ENCODE assay signal across 5 cellular contexts in genomic region chr19:2643123-2643737, GRCh38. TPM values are rescaled to one million over a fixed set of nuclear protein-coding genes. Genes with fewer than 3 reads are reported as not detected.
DNase-seq lines count a peak whose midpoint lies in the region; FAIRE-seq and TF ChIP-seq lines count a peak whose summit lies in the region.
"Not testable (repeated sequence)": the region's sequence is repeated elsewhere in the genome, so short reads cannot be mapped to it uniquely, and the experiment has no call there.

No MANE protein-coding gene starts in this region.

- H3K9me3 ChIP-seq in BLaER1 treated with 17β-estradiol and CSF1 and Interleukin-3, amounts not matched to agents 10 nM and 100 nM (replicated peaks in 1 of 11); kidney (ENCODE audit: control insufficient read depth in 1 of 2, low read length in 2 of 2); testis: not testable (repeated sequence)

- H3K4me3 ChIP-seq in BLaER1 treated with 17β-estradiol and CSF1 and Interleukin-3, amounts not matched to agents 10 nM and 100 nM; bronchial epithelial cell (ENCODE audit: low read depth, low read length); kidney (ENCODE audit: low read length in 2 of 2): not testable (repeated sequence)
- peak overlapping the region; percentile 24 to 29 for H3K4me3 ChIP-seq in testis

- peaks cover 18 to 82% (median 69%) of the 10 kb centered on the region in 10 experiments for H3K4me1 ChIP-seq in BLaER1 treated with 17β-estradiol and CSF1 and Interleukin-3, amounts not matched to agents 10 nM and 100 nM
- H3K4me1 ChIP-seq in kidney (ENCODE audit: control insufficient read depth in 1 of 2, insufficient read depth in 1 of 2, low read depth in 1 of 2, low read length in 2 of 2); testis: not testable (repeated sequence)

- not testable (repeated sequence) for H3K27me3 ChIP-seq in BLaER1 treated with 17β-estradiol and CSF1 and Interleukin-3, amounts not matched to agents 10 nM and 100 nM; bronchial epithelial cell (ENCODE audit: control insufficient read depth, insufficient read depth, low read length); testis

- not testable (repeated sequence) for DNase-seq in bronchial epithelial cell (ENCODE audit: low read depth); testis
- DNase-seq in kidney: peak; percentile 34

- peak; percentile 94 for FAIRE-seq in bronchial epithelial cell (lab: Jason Lieb, UNC)
- FAIRE-seq in kidney (lab: Jason Lieb, UNC): not testable (repeated sequence)

- H4K20me1 ChIP-seq in BLaER1 treated with 17β-estradiol and CSF1 and Interleukin-3, amounts not matched to agents 10 nM and 100 nM: peaks cover 0 to 64% (median 35%) of the 10 kb centered on the region in 11 experiments; a peak in 16 of 22 replicates

- not testable (repeated sequence) for H3K9ac ChIP-seq in BLaER1 treated with 17β-estradiol and CSF1 and Interleukin-3, amounts not matched to agents 10 nM and 100 nM; kidney (ENCODE audit: low read length in 2 of 2)

- intact Hi-C loops in kidney (cut with DNase I): not testable (repeated sequence)
- intact Hi-C loops in testis (cut with DNase I; ENCODE audit: low total_unique reads): loop anchor here (10.0 kb wide), 1 partner anchor 242 kb away; no protein-coding TSS in a partner anchor

- TF ChIP-seq CTCF in 22Rv1 (IDR thresholded peaks at IDR 0.05); bronchial epithelial cell (IDR thresholded peaks at IDR 0.05; ENCODE audit: insufficient read depth, low read length, severe bottlenecking); kidney (IDR thresholded peaks at IDR 0.05; ENCODE audit: borderline replicate concordance, extremely low read depth, insufficient read depth); testis (IDR thresholded peaks at IDR 0.05): not testable (repeated sequence)

- not testable (repeated sequence) for TF ChIP-seq POLR2A in testis (IDR thresholded peaks at IDR 0.05)

- peaks cover 0 to 21% (median 3%) of the 10 kb centered on the region in 11 experiments; a peak in 6 of 22 replicates for H3K36me3 ChIP-seq in BLaER1 treated with 17β-estradiol and CSF1 and Interleukin-3, amounts not matched to agents 10 nM and 100 nM
- H3K36me3 ChIP-seq in bronchial epithelial cell (ENCODE audit: control insufficient read depth, insufficient read depth, low read length); kidney (ENCODE audit: control insufficient read depth in 1 of 2, insufficient read depth in 2 of 2, low read length in 2 of 2); testis (ENCODE audit: low read depth, missing control alignments): not testable (repeated sequence)

- WGBS in testis, 2 donors: 66 to 77% methylated on average over 21 to 38 of the region's 38 CpGs

- peak overlapping the region in 8 of 11 experiments; percentile 55 to 83 (median 70); a peak in 13 of 22 replicates for H3K4me2 ChIP-seq in BLaER1 treated with 17β-estradiol and CSF1 and Interleukin-3, amounts not matched to agents 10 nM and 100 nM

- H3K27ac ChIP-seq in 22Rv1: peak overlapping the region; percentile 91
- H3K27ac ChIP-seq in BLaER1 treated with 17β-estradiol and CSF1 and Interleukin-3, amounts not matched to agents 10 nM and 100 nM; kidney (ENCODE audit: low read depth in 2 of 2, low read length in 2 of 2); testis: not testable (repeated sequence)

RNA-seq across cellular contexts. Expression of gene GNG7, which starts 59.3 kb away (rescaled TPM):
- total RNA-seq in bronchial epithelial cell: under 0.01 TPM in 2 replicates
- total RNA-seq in kidney: 9.9 TPM
- 13.4 TPM for polyA plus RNA-seq in kidney (ENCODE audit: insufficient read depth, low read depth, low replicate concordance)
- total RNA-seq in testis: 10 to 100 TPM; 25.3 to 38.7 TPM
- 16.9 TPM for polyA plus RNA-seq in testis (ENCODE audit: insufficient read depth, low read depth, low replicate concordance)

Comparison
In these comparisons a context has a peak if more than half of its experiments do, and no peak if none do; other contexts are left out.
1. RNA of gene GNG7, which starts 59.3 kb away (total RNA-seq): 25.3 to 38.7 TPM in testis and 9.9 TPM in kidney (single experiment); under 0.01 TPM in bronchial epithelial cell; every median in the first group is over 10 times any median in the second.